In the genomic region with DNA sequence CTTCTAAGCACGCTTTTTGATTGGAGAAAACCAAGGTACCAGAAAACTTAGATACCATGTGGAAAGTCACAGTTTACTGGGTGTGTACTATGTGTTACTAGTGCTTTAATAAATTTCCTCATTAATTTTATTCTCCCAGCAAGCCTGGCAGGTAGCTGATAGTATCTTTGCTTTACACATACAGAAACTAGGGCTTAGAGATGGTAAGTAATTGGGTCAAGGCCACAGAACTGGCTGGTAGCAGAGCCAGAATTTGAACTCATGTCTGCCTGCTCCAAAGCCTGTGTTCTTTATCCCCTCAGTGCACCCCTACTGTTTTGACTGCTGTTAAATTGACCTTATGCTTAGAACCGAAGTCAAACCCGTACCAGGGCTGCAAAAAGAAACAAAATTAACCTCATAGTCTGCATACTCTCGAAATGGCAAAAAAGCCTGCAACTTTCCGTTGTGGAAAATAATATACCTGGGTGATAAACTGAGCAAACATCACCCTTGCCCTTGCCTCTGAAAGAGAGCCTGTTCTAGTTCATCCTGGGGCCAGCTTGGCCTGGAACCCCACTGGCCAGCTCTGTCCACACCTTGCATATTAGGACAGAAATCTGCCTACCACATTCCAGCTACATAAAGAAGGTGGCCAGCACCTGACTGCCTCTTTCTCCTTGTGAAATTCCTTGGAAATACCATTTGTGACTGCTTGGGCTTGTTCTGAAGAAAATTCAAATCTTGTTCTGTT, we compare ENCODE assay signal across 1 cellular context.
TF ChIP-seq lines count a peak whose summit lies in the region.

No MANE protein-coding gene starts in this region.

TF ChIP-seq in IMR-90, 13 proteins besides CTCF, POLR2A, EP300 and RAD21:
- TF ChIP-seq FOS (IDR thresholded peaks at IDR 0.05; ENCODE audit: low read depth, low read length) (no peak), RCOR1 (IDR thresholded peaks at IDR 0.05; ENCODE audit: insufficient replicate concordance, low read length) (no peak), SMC3 (IDR thresholded peaks at IDR 0.05; ENCODE audit: low read depth, low read length) (no peak), RFX5 (IDR thresholded peaks at IDR 0.05; ENCODE audit: low read depth, low read length) (no peak), NFE2L2 (IDR thresholded peaks at IDR 0.05; ENCODE audit: low read depth, low read length) (no peak), MAFK (IDR thresholded peaks at IDR 0.05; ENCODE audit: low read depth, low read length) (no peak), CEBPB (IDR thresholded peaks at IDR 0.05; ENCODE audit: low read depth, low read length) (no peak), BHLHE40 (IDR thresholded peaks at IDR 0.05; ENCODE audit: low read depth, low read length) (no peak), MXI1 (IDR thresholded peaks at IDR 0.05; ENCODE audit: borderline replicate concordance, low read depth, low read length) (no peak), MAZ (IDR thresholded peaks at IDR 0.05; ENCODE audit: borderline replicate concordance, low read depth, low read length) (no peak), CHD1 (IDR thresholded peaks at IDR 0.05; ENCODE audit: low read depth, low read length) (no peak)
- TF ChIP-seq, protein P1, sequence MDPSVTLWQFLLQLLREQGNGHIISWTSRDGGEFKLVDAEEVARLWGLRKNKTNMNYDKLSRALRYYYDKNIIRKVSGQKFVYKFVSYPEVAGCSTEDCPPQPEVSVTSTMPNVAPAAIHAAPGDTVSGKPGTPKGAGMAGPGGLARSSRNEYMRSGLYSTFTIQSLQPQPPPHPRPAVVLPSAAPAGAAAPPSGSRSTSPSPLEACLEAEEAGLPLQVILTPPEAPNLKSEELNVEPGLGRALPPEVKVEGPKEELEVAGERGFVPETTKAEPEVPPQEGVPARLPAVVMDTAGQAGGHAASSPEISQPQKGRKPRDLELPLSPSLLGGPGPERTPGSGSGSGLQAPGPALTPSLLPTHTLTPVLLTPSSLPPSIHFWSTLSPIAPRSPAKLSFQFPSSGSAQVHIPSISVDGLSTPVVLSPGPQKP (IDR thresholded peaks at IDR 0.05; ENCODE audit: borderline replicate concordance, low read depth, low read length): no peak
- TF ChIP-seq, protein P2, sequence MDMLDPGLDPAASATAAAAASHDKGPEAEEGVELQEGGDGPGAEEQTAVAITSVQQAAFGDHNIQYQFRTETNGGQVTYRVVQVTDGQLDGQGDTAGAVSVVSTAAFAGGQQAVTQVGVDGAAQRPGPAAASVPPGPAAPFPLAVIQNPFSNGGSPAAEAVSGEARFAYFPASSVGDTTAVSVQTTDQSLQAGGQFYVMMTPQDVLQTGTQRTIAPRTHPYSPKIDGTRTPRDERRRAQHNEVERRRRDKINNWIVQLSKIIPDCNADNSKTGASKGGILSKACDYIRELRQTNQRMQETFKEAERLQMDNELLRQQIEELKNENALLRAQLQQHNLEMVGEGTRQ (IDR thresholded peaks at IDR 0.05; ENCODE audit: low read depth, low read length): no peak
